ENCODE assay signal across 10 cellular contexts in genomic region chr21:23593582-23593981, GRCh38.
"Had no signal": no experiment of that assay in that cellular context is flagged by ENCODE, and none has a peak within 500 bp of the region (broad histone marks: within the 10 kb centered on the region; RNA-seq: fewer than 3 reads in every experiment).

No MANE protein-coding gene starts in this region.

- H3K4me1 ChIP-seq: HAP-1 had no signal

- H3K4me3 ChIP-seq: GM23248, GM23338, HAP-1 had no signal

- DNase-seq: GM23248, GOT3, H7, H9, HCEC 1CT, HFFc6 had no signal

- H3K36me3 ChIP-seq: HAP-1 had no signal

- FAIRE-seq: H54 had no signal

- H3K9ac ChIP-seq: GM23248 had no signal

- H3K4me2 ChIP-seq: GM23338 had no signal

- H3K9me3 ChIP-seq: HAP-1 had no signal

- H3K27ac ChIP-seq: GM23248 had no signal

- ATAC-seq: GM23338, HCT116 had no signal

- H2AFZ ChIP-seq: GM23248, GM23338 had no signal
